ENCODE assay signal across 8 cellular contexts in genomic region chr1:145823565-145824498, GRCh38. TPM values are rescaled to one million over a fixed set of nuclear protein-coding genes. Genes with fewer than 3 reads are reported as not detected.
A peak's percentile ranks its signal among the peaks of the same experiment; 100 is the strongest.
DNase-seq lines count a peak whose midpoint lies in the region; ATAC-seq and TF ChIP-seq lines count a peak whose summit lies in the region.

A gene with protein sequence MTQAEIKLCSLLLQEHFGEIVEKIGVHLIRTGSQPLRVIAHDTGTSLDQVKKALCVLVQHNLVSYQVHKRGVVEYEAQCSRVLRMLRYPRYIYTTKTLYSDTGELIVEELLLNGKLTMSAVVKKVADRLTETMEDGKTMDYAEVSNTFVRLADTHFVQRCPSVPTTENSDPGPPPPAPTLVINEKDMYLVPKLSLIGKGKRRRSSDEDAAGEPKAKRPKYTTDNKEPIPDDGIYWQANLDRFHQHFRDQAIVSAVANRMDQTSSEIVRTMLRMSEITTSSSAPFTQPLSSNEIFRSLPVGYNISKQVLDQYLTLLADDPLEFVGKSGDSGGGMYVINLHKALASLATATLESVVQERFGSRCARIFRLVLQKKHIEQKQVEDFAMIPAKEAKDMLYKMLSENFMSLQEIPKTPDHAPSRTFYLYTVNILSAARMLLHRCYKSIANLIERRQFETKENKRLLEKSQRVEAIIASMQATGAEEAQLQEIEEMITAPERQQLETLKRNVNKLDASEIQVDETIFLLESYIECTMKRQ (plus strand): TSS chr1:145824200. CDS start chr1:145825777, 1,577 bp downstream.
Gene RNF115 (minus strand): TSS chr1:145824095. CDS start chr1:145823873, 222 bp downstream.

- H3K27ac ChIP-seq in Panc1 (ENCODE audit: low read length), result peak within 1 kb of the TSS; percentile 99
- H3K27ac ChIP-seq in esophagus (ENCODE audit: low read depth in 2 of 2, low read length in 1 of 2), result peak within 1 kb of the TSS; percentile 79 to 87

- H3K4me3 ChIP-seq in Panc1 (ENCODE audit: low read depth in 2 of 2, low read length in 2 of 2) (peak within 1 kb of the TSS; percentile 95 to 99), esophagus (ENCODE audit: low read depth in 1 of 2, low read length in 2 of 2) (peak within 1 kb of the TSS; percentile 75 to 85), mucosa of stomach (ENCODE audit: low read length) (peak within 1 kb of the TSS; percentile 84)

- POLR2A ChIA-PET in Panc1 (lab: Charles Lee), result interaction anchor here (0.6 to 0.7 kb wide), 4 partner anchors 17 to 166 kb away, joined by 3 to 5 read pairs (median 3); partner anchors contain the start of gene PIAS3

- TF ChIP-seq CTCF in Panc1 (IDR thresholded peaks at IDR 0.05), result no peak

- in situ Hi-C loops in Panc1 (cut with HindIII; ENCODE audit: low pct_unique_long_range_greater_than_20kb, low sequenced_read_pairs), result no loop called here

- TSS peak; percentile 66 for BruUV-seq in Panc1 (replicated peaks; lab: Mats Ljungman, UMichigan)

- ATAC-seq in GM21723 (IDR thresholded peaks at IDR 0.05; ENCODE audit: unreplicated experiment) (peak; percentile 88), Panc1 (peak; percentile 97)

- H3K27me3 Mint-ChIP-seq in activated T-cell treated with anti-CD3 and anti-CD28 coated beads, Interleukin-2, amount 50 U/mL, for 24 hours, result no peaks in the 10 kb centered on the region

- H3K27ac Mint-ChIP-seq in activated T-cell treated with anti-CD3 and anti-CD28 coated beads, Interleukin-2, amount 50 U/mL, for 24 hours, result peak within 1 kb of the TSS; percentile 98

- H3K9me3 ChIP-seq in Panc1 (ENCODE audit: control insufficient read depth, insufficient read depth, low read depth, low read length) (no peaks in the 10 kb centered on the region), esophagus (ENCODE audit: control insufficient read depth in 2 of 2, insufficient read depth in 1 of 2, low read depth in 1 of 2, low read length in 1 of 2) (no peaks in the 10 kb centered on the region), mucosa of stomach (ENCODE audit: control insufficient read depth, low read length) (no peaks in the 10 kb centered on the region)

- H3K27me3 ChIP-seq in Panc1 (ENCODE audit: control insufficient read depth, insufficient read depth, low read length) (no peaks in the 10 kb centered on the region), esophagus (ENCODE audit: control insufficient read depth in 1 of 2, insufficient read depth in 2 of 2, low read length in 2 of 2) (no peaks in the 10 kb centered on the region), mucosa of stomach (ENCODE audit: control insufficient read depth, insufficient read depth, low read length) (no peaks in the 10 kb centered on the region)

- DNase-seq in DMS153 treated with DMSO at 0.1 percent for 48 hours (lab: John Stamatoyannopoulos, UW; ENCODE audit: unreplicated experiment) (peak; percentile 96), KG1 (lab: John Stamatoyannopoulos, UW) (peak; percentile 83), Panc1 (ENCODE audit: low read depth, low spot score) (no peak)
- DNase-seq in activated T-cell treated with anti-CD3 and anti-CD28 coated beads, Interleukin-2, amount 50 U/mL, for 24 hours, result peak; percentile 87
- DNase-seq in stimulated activated CD8-positive, alpha-beta memory T cell treated with anti-CD3 and anti-CD28 coated beads, Interleukin-7, amount 100 ng/mL, for 1 hour (ENCODE audit: low read depth in 2 of 2), result peak; percentile 71 to 72

- intact Hi-C loops in Panc1 (cut with micrococcal nuclease; ENCODE audit: unreplicated experiment), result no loop called here

- CTCF ChIA-PET in Panc1 (lab: Charles Lee), result interaction anchor here (0.9 kb wide), 1 partner anchor 95 kb away, joined by 3 read pairs; the partner anchor contains the start of gene PEX11B

- H3K9ac ChIP-seq in mucosa of stomach (ENCODE audit: low read length), result peak within 1 kb of the TSS; percentile 96

- H3K4me1 ChIP-seq in Panc1 (ENCODE audit: control insufficient read depth, insufficient read depth, low read length) (peaks cover 11% of the 10 kb centered on the region; the same call in 1 of the 2 replicates), esophagus (ENCODE audit: control insufficient read depth in 2 of 2, insufficient read depth in 2 of 2, low read length in 1 of 2) (no peaks in the 10 kb centered on the region), mucosa of stomach (ENCODE audit: control insufficient read depth, insufficient read depth, low read length) (no peaks in the 10 kb centered on the region)

- peak within 1 kb of the TSS; percentile 98 for H3K4me3 Mint-ChIP-seq in activated T-cell treated with anti-CD3 and anti-CD28 coated beads, Interleukin-2, amount 50 U/mL, for 24 hours

- H3K36me3 ChIP-seq in Panc1 (ENCODE audit: control insufficient read depth, insufficient read depth, low read length) (peaks cover 13% of the 10 kb centered on the region), esophagus (ENCODE audit: control insufficient read depth in 2 of 2, insufficient read depth in 2 of 2, low read length in 1 of 2) (peaks cover 4 to 6% of the 10 kb centered on the region in 2 donors), mucosa of stomach (ENCODE audit: control insufficient read depth, insufficient read depth, low read length) (peaks cover 10% of the 10 kb centered on the region)

- 0% methylated on average over 75 to 89 of the region's 89 CpGs for WGBS in esophagus, 2 donors

- H3K4me1 Mint-ChIP-seq in activated T-cell treated with anti-CD3 and anti-CD28 coated beads, Interleukin-2, amount 50 U/mL, for 24 hours (ENCODE audit: low read depth), result peaks cover 47% of the 10 kb centered on the region

- no peaks in the 10 kb centered on the region for H3K9me3 Mint-ChIP-seq in activated T-cell treated with anti-CD3 and anti-CD28 coated beads, Interleukin-2, amount 50 U/mL, for 24 hours

- H3K36me3 Mint-ChIP-seq in activated T-cell treated with anti-CD3 and anti-CD28 coated beads, Interleukin-2, amount 50 U/mL, for 24 hours (ENCODE audit: low read depth), result peaks cover 48% of the 10 kb centered on the region

RNA-seq across cellular contexts. Expression of the first gene that starts in this region (rescaled TPM):
- 35.1 TPM for total RNA-seq in Panc1 (2021; ENCODE audit: unreplicated experiment)
- polyA plus RNA-seq in Panc1 (2012; ENCODE audit: insufficient read length), result 23.8 TPM
- polyA plus RNA-seq in esophagus, result 10 to 100 TPM in 1 of 2 donors, 1 to 10 TPM in 1; 9.0 to 15.1 TPM

RNA-seq across cellular contexts. Expression of gene RNF115, which starts in this region (rescaled TPM):
- total RNA-seq in Panc1 (2021; ENCODE audit: unreplicated experiment), result 14.5 TPM
- polyA plus RNA-seq in Panc1 (2012; ENCODE audit: insufficient read length), result 6.5 TPM
- 1 to 10 TPM; 3.4 to 4.8 TPM for polyA plus RNA-seq in esophagus
